8 cellular contexts compared by ENCODE assay signal in the genomic region with DNA sequence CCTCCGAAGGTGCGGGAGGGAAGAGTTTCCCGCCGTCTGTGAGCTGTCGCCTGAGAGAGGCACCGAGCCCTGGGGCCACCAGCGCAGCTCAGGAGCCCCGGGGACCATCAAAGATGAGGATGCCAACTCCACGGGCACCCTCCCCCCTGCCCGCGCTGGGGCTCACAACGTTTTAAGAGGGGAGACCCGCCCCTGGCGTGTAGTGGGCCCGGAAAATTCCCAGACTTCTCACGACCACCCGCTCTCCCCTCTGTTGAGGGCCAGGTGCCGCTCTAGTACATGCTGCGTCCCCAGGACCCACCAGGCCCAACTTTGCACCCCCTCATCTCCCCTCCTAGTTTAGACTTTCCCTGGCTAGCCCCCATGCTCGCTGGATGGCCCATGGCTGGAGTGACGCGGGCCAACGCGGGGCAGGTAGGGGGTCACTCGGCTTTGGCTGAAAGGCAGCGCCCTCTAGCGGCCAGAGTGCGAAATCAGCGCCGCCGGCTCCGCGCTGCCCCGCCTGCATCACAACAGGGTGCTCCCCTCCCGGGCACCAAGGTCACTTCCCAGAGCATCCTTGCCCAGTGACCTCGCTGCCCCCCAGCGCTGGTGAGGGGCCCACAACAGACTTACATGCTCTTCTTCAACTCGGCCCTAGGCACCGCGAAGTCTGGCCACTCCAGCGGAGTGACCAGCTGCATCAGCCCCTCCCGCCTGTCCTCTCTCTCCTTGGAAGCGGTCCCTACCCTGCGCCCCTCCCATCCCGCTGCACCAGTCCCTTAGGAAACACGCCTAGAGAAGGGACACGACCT. TPM values are rescaled to one million over a fixed set of nuclear protein-coding genes. Genes with fewer than 3 reads are reported as not detected.
DNase-seq lines count a peak whose midpoint lies in the region; ATAC-seq, FAIRE-seq and TF ChIP-seq lines count a peak whose summit lies in the region.

No MANE protein-coding gene starts in this region.

- POLR2A ChIA-PET in activated B cell treated with CpG ODN at 0.5 μM for 24 hours (lab: Charles Lee) = no interaction called here

- peak overlapping the region; percentile 64 for H3K4me3 Mint-ChIP-seq in Calu3 (ENCODE audit: low read depth, unreplicated experiment)
- peak overlapping the region; percentile 68 for H3K4me3 Mint-ChIP-seq in activated B cell treated with CpG ODN at 0.5 μM for 24 hours

- H3K4me3 ChIP-seq in bronchial epithelial cell (ENCODE audit: low read depth, low read length) = peak overlapping the region; percentile 14

- DNase-seq in Calu3 = peak; percentile 82
- peak; percentile 31 for DNase-seq in NCI-H128 (lab: John Stamatoyannopoulos, UW; ENCODE audit: unreplicated experiment)
- DNase-seq in activated B cell treated with CpG ODN at 0.5 μM for 24 hours = peak; percentile 71
- peak; percentile 25 for DNase-seq in bronchial epithelial cell (ENCODE audit: low read depth)
- peak; percentile 87 for DNase-seq in islet precursor cell
- DNase-seq in stimulated activated CD4-positive, alpha-beta T cell treated with anti-CD3 and anti-CD28 coated beads, Interleukin-15, amount 100 ng/mL, for 24 hours = peak; percentile 78

- peaks cover 9% of the 10 kb centered on the region for H3K4me1 Mint-ChIP-seq in Calu3 (ENCODE audit: low read depth, unreplicated experiment)
- H3K4me1 Mint-ChIP-seq in activated B cell treated with CpG ODN at 0.5 μM for 24 hours = peaks cover 12% of the 10 kb centered on the region

- TF ChIP-seq CTCF in Calu3 (IDR thresholded peaks at IDR 0.05; ENCODE audit: unreplicated experiment) (peak; percentile 97), activated B cell treated with CpG ODN at 0.5 μM for 24 hours (IDR thresholded peaks at IDR 0.05) (peak; percentile 72), bronchial epithelial cell (IDR thresholded peaks at IDR 0.05; ENCODE audit: insufficient read depth, low read length, severe bottlenecking) (peak; percentile 92)

- intact Hi-C loops in Calu3 (cut with micrococcal nuclease; ENCODE audit: unreplicated experiment) = no loop called here
- intact Hi-C loops in activated B cell treated with CpG ODN at 0.5 μM for 24 hours (cut with micrococcal nuclease) = loop anchor here (1.0 to 10.0 kb wide), 2 partner anchors 126 to 292 kb away; no protein-coding TSS in a partner anchor

- H3K9me3 Mint-ChIP-seq in Calu3 (ENCODE audit: low read depth, unreplicated experiment) (no peaks in the 10 kb centered on the region), activated B cell treated with CpG ODN at 0.5 μM for 24 hours (no peaks in the 10 kb centered on the region)

- no peaks in the 10 kb centered on the region for H3K27me3 ChIP-seq in bronchial epithelial cell (ENCODE audit: control insufficient read depth, insufficient read depth, low read length)

- BruUV-seq in Calu3 (replicated peaks; lab: Mats Ljungman, UMichigan) = no TSS peak

- CTCF ChIA-PET in Calu3 (lab: Charles Lee) = interaction anchor here (0.6 to 1.5 kb wide), 7 partner anchors 10 to 124 kb away, joined by 3 to 5 read pairs (median 4); partner anchors contain the start of genes NUDT17 and PDZK1
- CTCF ChIA-PET in activated B cell treated with CpG ODN at 0.5 μM for 24 hours (lab: Charles Lee) = interaction anchor here (1.1 to 1.8 kb wide), 3 partner anchors 12 to 242 kb away, joined by 3 to 5 read pairs (median 4); no protein-coding TSS in a partner anchor

- ATAC-seq in GM21619 (IDR thresholded peaks at IDR 0.05; ENCODE audit: unreplicated experiment) (peak; percentile 57), activated B cell treated with CpG ODN at 0.5 μM for 24 hours (ENCODE audit: low read depth) (peak; percentile 88), HG03139 (IDR thresholded peaks at IDR 0.05; ENCODE audit: unreplicated experiment) (no peak)

- FAIRE-seq in bronchial epithelial cell (lab: Jason Lieb, UNC) = no peak

- no peaks in the 10 kb centered on the region for H3K36me3 ChIP-seq in bronchial epithelial cell (ENCODE audit: control insufficient read depth, insufficient read depth, low read length)

- H3K36me3 Mint-ChIP-seq in Calu3 (ENCODE audit: insufficient read depth, unreplicated experiment) (peaks cover 9% of the 10 kb centered on the region), activated B cell treated with CpG ODN at 0.5 μM for 24 hours (ENCODE audit: low read depth) (no peaks in the 10 kb centered on the region)

- H3K27ac Mint-ChIP-seq in Calu3 (ENCODE audit: unreplicated experiment) = no peak overlapping the region
- H3K27ac Mint-ChIP-seq in activated B cell treated with CpG ODN at 0.5 μM for 24 hours = no peak overlapping the region

- H3K27me3 Mint-ChIP-seq in Calu3 (ENCODE audit: unreplicated experiment) (peaks cover 21% of the 10 kb centered on the region), activated B cell treated with CpG ODN at 0.5 μM for 24 hours (peaks cover 18% of the 10 kb centered on the region)

RNA-seq across cellular contexts. Expression of gene CD160, which starts 1.8 kb away (rescaled TPM):
- total RNA-seq in Calu3 (2022) = not detected in 2 replicates
- not detected in 2 replicates for total RNA-seq in activated B cell treated with CpG ODN at 0.5 μM for 24 hours
- total RNA-seq in bronchial epithelial cell = not detected in 2 replicates

RNA-seq across cellular contexts. Expression of gene PDZK1, which starts 13.9 kb away (rescaled TPM):
- total RNA-seq in Calu3 (2022) (1.3 and 3.3 TPM in 2 replicates), activated B cell treated with CpG ODN at 0.5 μM for 24 hours (0.13 TPM in 1 of 2 replicates, not detected in the other), bronchial epithelial cell (under 0.01 and 0.26 TPM in 2 replicates)

Comparison
In these comparisons a context has a peak if more than half of its experiments do, and no peak if none do; other contexts are left out.
1. DNase-seq: peak in every context shown above with its lines; median percentile 87 in islet precursor cell; 82 in Calu3; 78 in stimulated activated CD4-positive, alpha-beta T cell treated with anti-CD3 and anti-CD28 coated beads, Interleukin-15, amount 100 ng/mL, for 24 hours; 71 in activated B cell treated with CpG ODN at 0.5 μM for 24 hours; 31 in NCI-H128; 25 in bronchial epithelial cell.